Comparison of ENCODE assay signal across 1 cellular context in the genomic region with DNA sequence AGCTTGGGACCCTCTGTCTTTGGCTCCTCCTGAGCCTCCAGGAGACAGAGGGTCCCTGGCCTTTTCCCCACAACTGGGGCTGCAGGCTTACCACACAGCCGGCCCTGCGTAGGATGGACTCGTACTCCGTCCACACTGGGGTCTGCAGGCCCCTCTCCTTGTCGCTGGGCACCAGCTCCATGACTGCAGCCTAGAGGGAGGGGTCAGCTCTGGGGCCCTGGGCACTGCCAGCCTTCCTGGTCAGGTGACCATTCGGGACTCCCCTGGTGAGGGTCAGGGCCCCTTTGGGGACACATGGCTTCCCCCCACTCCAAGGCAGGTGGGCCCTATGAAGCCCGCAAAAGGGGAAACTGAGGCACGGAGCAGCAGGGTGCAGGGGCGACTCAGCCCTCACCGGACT.
TF ChIP-seq lines count a peak whose summit lies in the region.

No MANE protein-coding gene starts in this region.

TF ChIP-seq in WTC11, 78 proteins besides CTCF, POLR2A, EP300 and RAD21 (continued from another document):
- no peak for TF ChIP-seq E2F4 (CRISPR knock-in tag; IDR thresholded peaks at IDR 0.05; ENCODE audit: borderline replicate concordance, low read depth)
